10 cellular contexts compared by ENCODE assay signal in genomic region chr13:26052136-26052736, GRCh38. TPM values are rescaled to one million over a fixed set of nuclear protein-coding genes. Genes with fewer than 3 reads are reported as not detected.
DNase-seq lines count a peak whose midpoint lies in the region; ATAC-seq, FAIRE-seq and TF ChIP-seq lines count a peak whose summit lies in the region.
"Had no signal": no experiment of that assay in that cellular context is flagged by ENCODE, and none has a peak within 500 bp of the region (broad histone marks: within the 10 kb centered on the region; RNA-seq: fewer than 3 reads in every experiment).

No MANE protein-coding gene starts in this region.

- peaks cover 7 to 27% (median 19%) of the 10 kb centered on the region in 4 donors for H3K4me1 Mint-ChIP-seq in CD4-positive, alpha-beta memory T cell
- H3K4me1 Mint-ChIP-seq in endodermal cell: peaks cover 4% of the 10 kb centered on the region

- H3K79me2 ChIP-seq in PC-9 (ENCODE audit: low read depth): no peaks in the 10 kb centered on the region

- no peaks in the 10 kb centered on the region for H3F3A ChIP-seq in PC-9 (ENCODE audit: insufficient read depth, low read depth)

- H2AFZ ChIP-seq in PC-9: no peak overlapping the region

- POLR2A ChIA-PET in CD4-positive, alpha-beta memory T cell (lab: Charles Lee; ENCODE audit: partially characterized antibody): no interaction called here
- POLR2A ChIA-PET in PC-9 (lab: Charles Lee; ENCODE audit: unreplicated experiment): no interaction called here

- no peaks in the 10 kb centered on the region for H3K36me3 Mint-ChIP-seq in CD4-positive, alpha-beta memory T cell
- H3K36me3 Mint-ChIP-seq in endodermal cell (ENCODE audit: low read depth): peaks cover 26% of the 10 kb centered on the region

- no peak overlapping the region for H3K27ac ChIP-seq in CD4-positive, alpha-beta memory T cell (ENCODE audit: low read depth, low read length)
- H3K27ac ChIP-seq in endodermal cell (ENCODE audit: low read depth, low read length) (no peak overlapping the region), pancreas (no peak overlapping the region), PC-9 (no peak overlapping the region)

- H3K4me1 ChIP-seq in CD4-positive, alpha-beta memory T cell (ENCODE audit: insufficient read depth, low read length): peaks cover 16% of the 10 kb centered on the region
- H3K4me1 ChIP-seq in endodermal cell (ENCODE audit: control insufficient read depth, insufficient read depth, low read length) (no peaks in the 10 kb centered on the region), pancreas (no peaks in the 10 kb centered on the region), PC-9 (replicated peaks; ENCODE audit: insufficient read depth) (no peaks in the 10 kb centered on the region)

- FAIRE-seq in pancreas (lab: Jason Lieb, UNC): no peak
- FAIRE-seq: GM18507, K562 had no signal

- peak overlapping the region in 1 of 2 donors; percentile 28 for H3K4me3 ChIP-seq in CD4-positive, alpha-beta memory T cell (ENCODE audit: low read length in 2 of 2)
- H3K4me3 ChIP-seq in NB4 (ENCODE audit: low read depth, low read length): peak overlapping the region; percentile 19
- H3K4me3 ChIP-seq in endodermal cell (ENCODE audit: low read length): peak overlapping the region; percentile 92
- H3K4me3 ChIP-seq in pancreas: peak overlapping the region; percentile 14 to 60 (median 38)
- H3K4me3 ChIP-seq in PC-9: no peak overlapping the region
- H3K4me3 ChIP-seq: K562 had no signal

- intact Hi-C loops in CD4-positive, alpha-beta memory T cell (cut with micrococcal nuclease): loop anchor here (2.0 to 5.0 kb wide), 2 partner anchors 151 to 205 kb away; no protein-coding TSS in a partner anchor
- intact Hi-C loops in pancreas (cut with DNase I): loop anchor here in 1 of 3 donors (5.0 kb wide), 1 partner anchor 475 kb away; no protein-coding TSS in a partner anchor
- intact Hi-C loops in PC-9 (cut with micrococcal nuclease; ENCODE audit: unreplicated experiment): no loop called here

- no peak for TF ChIP-seq POLR2A in NB4 (IDR thresholded peaks at IDR 0.05; ENCODE audit: extremely low read depth, insufficient read length)

- H3K27me3 ChIP-seq in CD4-positive, alpha-beta memory T cell (ENCODE audit: insufficient read depth, low read length): peaks cover 20% of the 10 kb centered on the region
- H3K27me3 ChIP-seq in endodermal cell (ENCODE audit: control insufficient read depth, insufficient read depth, low read length, poor library complexity, severe bottlenecking) (peaks cover 13% of the 10 kb centered on the region), pancreas (peaks cover 0 to 7% (median 2%) of the 10 kb centered on the region in 4 donors), PC-9 (ENCODE audit: insufficient read depth, low read depth) (peaks cover 27% of the 10 kb centered on the region)

- H3K9me2 ChIP-seq in PC-9 (ENCODE audit: insufficient read depth): no peaks in the 10 kb centered on the region

- CTCF ChIA-PET in CD4-positive, alpha-beta memory T cell (lab: Charles Lee; ENCODE audit: partially characterized antibody): interaction anchor here (1.3 to 1.8 kb wide), 3 partner anchors 10 to 223 kb away, joined by 4 to 6 read pairs (median 4); no protein-coding TSS in a partner anchor
- CTCF ChIA-PET in PC-9 (lab: Charles Lee): no interaction called here

- H3K9me3 Mint-ChIP-seq in CD4-positive, alpha-beta memory T cell: no peaks in the 10 kb centered on the region
- H3K9me3 Mint-ChIP-seq in endodermal cell: no peaks in the 10 kb centered on the region

- H3K27ac Mint-ChIP-seq in CD4-positive, alpha-beta memory T cell: peak overlapping the region in 2 of 7 donors; percentile 14 to 34
- no peak overlapping the region for H3K27ac Mint-ChIP-seq in endodermal cell

- TF ChIP-seq CTCF in NB4 (IDR thresholded peaks at IDR 0.05; ENCODE audit: low read depth, low read length): no peak
- no peak for TF ChIP-seq CTCF in endodermal cell (conservative IDR thresholded peaks at IDR 0.05)
- TF ChIP-seq CTCF in pancreas (IDR thresholded peaks at IDR 0.05): no peak
- no peak for TF ChIP-seq CTCF in PC-9 (conservative IDR thresholded peaks at IDR 0.05)

- H3K9ac ChIP-seq in endodermal cell (ENCODE audit: extremely low read depth, low read length, poor library complexity, severe bottlenecking): no peak overlapping the region

- no peak overlapping the region for H3K4me2 ChIP-seq in PC-9

- peaks cover 18 to 19% of the 10 kb centered on the region in 2 donors for H3K27me3 Mint-ChIP-seq in CD4-positive, alpha-beta memory T cell
- H3K27me3 Mint-ChIP-seq in endodermal cell (ENCODE audit: insufficient read depth): peaks cover 13% of the 10 kb centered on the region

- no TSS peak for BruUV-seq in PC-9 (replicated peaks; lab: Mats Ljungman, UMichigan)

- WGBS in endodermal cell (ENCODE audit: insufficient coverage in 1 of 2, insufficient read length in 1 of 2), 2 experiments: 60 to 68% methylated on average over 15 to 18 of the region's 18 CpGs
- WGBS in pancreas, 2 donors: 27 to 35% methylated on average over 18 of the region's 18 CpGs

- no peaks in the 10 kb centered on the region for H4K20me1 ChIP-seq in PC-9 (ENCODE audit: insufficient read depth)

- H3K4me3 Mint-ChIP-seq in CD4-positive, alpha-beta memory T cell: peak overlapping the region; percentile 67 to 85 (median 80)
- H3K4me3 Mint-ChIP-seq in endodermal cell: peak overlapping the region; percentile 96

- H3K9me3 ChIP-seq in CD4-positive, alpha-beta memory T cell (ENCODE audit: control insufficient read depth in 1 of 2, low read length in 2 of 2): no peaks in the 10 kb centered on the region
- H3K9me3 ChIP-seq in endodermal cell (ENCODE audit: control insufficient read depth, low read length): no peaks in the 10 kb centered on the region
- H3K9me3 ChIP-seq in pancreas: no peaks in the 10 kb centered on the region
- no peaks in the 10 kb centered on the region for H3K9me3 ChIP-seq in PC-9 (ENCODE audit: insufficient read depth, low read depth)

- ATAC-seq in pancreas: peak in 2 of 4 donors; percentile 24 to 25
- no peak for ATAC-seq in GM18873 (IDR thresholded peaks at IDR 0.05; ENCODE audit: low FRiP score, unreplicated experiment)
- ATAC-seq: K562 had no signal

- no peaks in the 10 kb centered on the region for H3K36me3 ChIP-seq in CD4-positive, alpha-beta memory T cell (ENCODE audit: insufficient read depth, low read length)
- peaks cover 10% of the 10 kb centered on the region for H3K36me3 ChIP-seq in endodermal cell (ENCODE audit: control insufficient read depth, insufficient read depth, low read length)
- H3K36me3 ChIP-seq in pancreas: no peaks in the 10 kb centered on the region
- no peaks in the 10 kb centered on the region for H3K36me3 ChIP-seq in PC-9 (ENCODE audit: low read depth)

- no peak for DNase-seq in CD4-positive, alpha-beta memory T cell
- DNase-seq in NB4 (ENCODE audit: low read depth): no peak
- no peak for DNase-seq in endodermal cell
- DNase-seq in pancreas: no peak
- no peak for DNase-seq in NCI-H2196 (lab: John Stamatoyannopoulos, UW; ENCODE audit: unreplicated experiment)
- no peak for DNase-seq in SKM-1 treated with dmso at 0.1 percent for 144 hours (lab: John Stamatoyannopoulos, UW; ENCODE audit: unreplicated experiment)
- no peak for DNase-seq in PC-9

RNA-seq across cellular contexts. Expression of gene SHISA2, which starts 0.4 kb away (rescaled TPM):
- total RNA-seq in CD4-positive, alpha-beta memory T cell: under 1 TPM; 0.36 to 0.58 TPM
- under 1 TPM in 1 of 2 donors, not detected in 1; 0.32 TPM for polyA plus RNA-seq in CD4-positive, alpha-beta memory T cell
- total RNA-seq in endodermal cell (100 to 1,000 TPM; 195 to 292 TPM), pancreas (under 1 TPM; 0.31 to 0.98 (median 0.51) TPM), PC-9 (2021) (not detected in 2 replicates)
- 18.0 TPM for polyA plus RNA-seq in endodermal cell (2013, experiment 1 of 2)
- polyA plus RNA-seq in endodermal cell (2013, experiment 2 of 2): 19.7 TPM
- polyA plus RNA-seq in pancreas: under 1 TPM; 0.23 to 0.38 TPM
- total RNA-seq: K562 had no signal
- polyA plus RNA-seq: K562 had no signal

Comparison
In these comparisons a context has a peak if more than half of its experiments do, and no peak if none do; other contexts are left out.
1. RNA of gene SHISA2, which starts 0.4 kb away (total RNA-seq): 195 to 292 TPM in endodermal cell; 0.36 to 0.58 TPM in CD4-positive, alpha-beta memory T cell, 0.31 to 0.98 TPM in pancreas and not detected in PC-9; every median in the first group is over 10 times any median in the second.